In genomic region chr19:38072776-38073411, GRCh38 we compare ENCODE assay signal across 14 cellular contexts.
"Had no signal": no experiment of that assay in that cellular context is flagged by ENCODE, and none has a peak within 500 bp of the region (broad histone marks: within the 10 kb centered on the region; RNA-seq: fewer than 3 reads in every experiment).

No MANE protein-coding gene starts in this region.

- H3K4me3 ChIP-seq: neural progenitor cell, ovary had no signal

- H3K9me3 ChIP-seq: ovary, SK-N-SH had no signal

- H3K4me2 ChIP-seq: neural progenitor cell, SK-N-SH had no signal

- DNase-seq: activated CD4-positive, alpha-beta memory T cell treated with anti-CD3 and anti-CD28 coated beads, Interleukin-2, amount 10 ng/mL, durations not matched to agents 7 days and 5 days; activated CD4-positive, alpha-beta T cell treated with anti-CD3 and anti-CD28 coated beads for 1 hour; activated T-cell treated with anti-CD3 and anti-CD28 coated beads, Interleukin-2, amount 50 U/mL, for 48 hours; cortex of kidney; effector memory CD8-positive, alpha-beta T cell; hippocampal formation; midbrain; ovary; SK-N-SH; stimulated activated CD4-positive, alpha-beta T cell treated with anti-CD3 and anti-CD28 coated beads, Interleukin-4, amount 100 ng/mL, for 4 hours; T-helper 1 cell had no signal

- H3K9me2 ChIP-seq: SK-N-SH had no signal

- H3K36me3 ChIP-seq: neural progenitor cell, ovary had no signal

- H3K4me1 Mint-ChIP-seq: activated CD4-positive, alpha-beta memory T cell treated with anti-CD3 and anti-CD28 coated beads, Interleukin-2, amount 10 ng/mL, durations not matched to agents 7 days and 5 days had no signal

- H3K9ac ChIP-seq: neural progenitor cell, SK-N-SH had no signal

- H2AFZ ChIP-seq: neural progenitor cell had no signal

- H3K27me3 Mint-ChIP-seq: activated CD4-positive, alpha-beta memory T cell treated with anti-CD3 and anti-CD28 coated beads, Interleukin-2, amount 10 ng/mL, durations not matched to agents 7 days and 5 days; effector memory CD8-positive, alpha-beta T cell had no signal

- H3K9me3 Mint-ChIP-seq: activated CD4-positive, alpha-beta memory T cell treated with anti-CD3 and anti-CD28 coated beads, Interleukin-2, amount 10 ng/mL, durations not matched to agents 7 days and 5 days; neural progenitor cell had no signal

- ATAC-seq: effector memory CD8-positive, alpha-beta T cell had no signal

- H3K27ac Mint-ChIP-seq: activated CD4-positive, alpha-beta memory T cell treated with anti-CD3 and anti-CD28 coated beads, Interleukin-2, amount 10 ng/mL, durations not matched to agents 7 days and 5 days had no signal

- FAIRE-seq: astrocyte, TTC549 had no signal

- H3K27me3 ChIP-seq: neural progenitor cell, ovary had no signal

- H3K27ac ChIP-seq: ovary had no signal

- H3K4me3 Mint-ChIP-seq: activated CD4-positive, alpha-beta memory T cell treated with anti-CD3 and anti-CD28 coated beads, Interleukin-2, amount 10 ng/mL, durations not matched to agents 7 days and 5 days; effector memory CD8-positive, alpha-beta T cell; neural progenitor cell had no signal
